11 cellular contexts compared by ENCODE assay signal in genomic region chr4:149896428-149896827, GRCh38.
A peak's percentile ranks its signal among the peaks of the same experiment; 100 is the strongest.
DNase-seq lines count a peak whose midpoint lies in the region; ATAC-seq, FAIRE-seq and TF ChIP-seq lines count a peak whose summit lies in the region.
"Had no signal": no experiment of that assay in that cellular context is flagged by ENCODE, and none has a peak within 500 bp of the region (broad histone marks: within the 10 kb centered on the region; RNA-seq: fewer than 3 reads in every experiment).

No MANE protein-coding gene starts in this region.

- H3K36me3 ChIP-seq in K562 (ENCODE audit: control insufficient read depth, insufficient read depth, low read length) = no peaks in the 10 kb centered on the region
- H3K36me3 ChIP-seq: ovary, SJSA1 had no signal

- no peaks in the 10 kb centered on the region for H3K4me1 Mint-ChIP-seq in activated T-helper 1 cell treated with anti-CD3 and anti-CD28 coated beads, Interleukin-12 subunit alpha, Interleukin-12 subunit beta, Interleukin-2, Interleukin-4 antibody, amounts not matched to agents 30 ng/mL and 10 ng/mL and 1 ng/mL, durations not matched to agents 14 hours and 24 hours and 36 hours (ENCODE audit: low read depth)
- H3K4me1 Mint-ChIP-seq in activated naive CD8-positive, alpha-beta T cell treated with anti-CD3 and anti-CD28 coated beads for 36 hours = no peaks in the 10 kb centered on the region

- no peaks in the 10 kb centered on the region for H3K9me1 ChIP-seq in K562 (ENCODE audit: control insufficient read depth, insufficient read depth, low read length)

- intact Hi-C loops in K562 (cut with micrococcal nuclease) = loop anchor here (5.0 kb wide), 1 partner anchor 1914 kb away; no protein-coding TSS in a partner anchor
- intact Hi-C loops in activated T-helper 1 cell treated with anti-CD3 and anti-CD28 coated beads, Interleukin-12 subunit alpha, Interleukin-12 subunit beta, Interleukin-2, Interleukin-4 antibody, amounts not matched to agents 30 ng/mL and 10 ng/mL and 1 ng/mL, durations not matched to agents 14 hours and 24 hours and 36 hours (cut with micrococcal nuclease) = loop anchor here (10.0 kb wide), 1 partner anchor 522 kb away; no protein-coding TSS in a partner anchor

- no peaks in the 10 kb centered on the region for H4K20me1 ChIP-seq in K562 (replicated peaks; ENCODE audit: control insufficient read depth, insufficient read depth, low read length)

- no peaks in the 10 kb centered on the region for H3K9me3 Mint-ChIP-seq in activated T-helper 1 cell treated with anti-CD3 and anti-CD28 coated beads, Interleukin-12 subunit alpha, Interleukin-12 subunit beta, Interleukin-2, Interleukin-4 antibody, amounts not matched to agents 30 ng/mL and 10 ng/mL and 1 ng/mL, durations not matched to agents 14 hours and 24 hours and 36 hours
- no peaks in the 10 kb centered on the region for H3K9me3 Mint-ChIP-seq in activated naive CD8-positive, alpha-beta T cell treated with anti-CD3 and anti-CD28 coated beads for 36 hours

- no peak overlapping the region for H3K4me3 ChIP-seq in K562
- H3K4me3 ChIP-seq: ovary, SJSA1, tibial nerve had no signal

- no peaks in the 10 kb centered on the region for H3K79me2 ChIP-seq in K562 (ENCODE audit: control insufficient read depth, insufficient read depth, low read length)

- TF ChIP-seq EP300 in Ishikawa (IDR thresholded peaks at IDR 0.05; ENCODE audit: borderline replicate concordance) = no peak
- TF ChIP-seq EP300 in K562 (IDR thresholded peaks at IDR 0.05; ENCODE audit: low read length) = no peak

- BruUV-seq in K562 (replicated peaks; lab: Mats Ljungman, UMichigan) = no TSS peak

- in situ Hi-C loops in K562 (cut with MboI) = no loop called here

- TF ChIP-seq RAD21 in Ishikawa (IDR thresholded peaks at IDR 0.05; ENCODE audit: low read depth) = peak; percentile 76
- peak in 1 of 2 experiments; percentile 23; a peak in 1 of 4 replicates for TF ChIP-seq RAD21 in K562 (CRISPR knock-in tag; conservative IDR thresholded peaks at IDR 0.05 in 1 of 2, IDR thresholded peaks at IDR 0.05 in 1 of 2)

- no peak for TF ChIP-seq POLR2A in K562 (conservative IDR thresholded peaks at IDR 0.05)

- CTCF ChIA-PET in K562 (lab: Yijun Ruan, JAX; ENCODE audit: low intra/inter-chr PET ratio) = no interaction called here

- H3K27me3 Mint-ChIP-seq in activated T-helper 1 cell treated with anti-CD3 and anti-CD28 coated beads, Interleukin-12 subunit alpha, Interleukin-12 subunit beta, Interleukin-2, Interleukin-4 antibody, amounts not matched to agents 30 ng/mL and 10 ng/mL and 1 ng/mL, durations not matched to agents 14 hours and 24 hours and 36 hours (ENCODE audit: insufficient read depth) = peaks cover 2% of the 10 kb centered on the region
- peaks cover 4% of the 10 kb centered on the region for H3K27me3 Mint-ChIP-seq in activated naive CD8-positive, alpha-beta T cell treated with anti-CD3 and anti-CD28 coated beads for 36 hours

- no peak overlapping the region for H3K27ac Mint-ChIP-seq in activated T-helper 1 cell treated with anti-CD3 and anti-CD28 coated beads, Interleukin-12 subunit alpha, Interleukin-12 subunit beta, Interleukin-2, Interleukin-4 antibody, amounts not matched to agents 30 ng/mL and 10 ng/mL and 1 ng/mL, durations not matched to agents 14 hours and 24 hours and 36 hours
- H3K27ac Mint-ChIP-seq in activated naive CD8-positive, alpha-beta T cell treated with anti-CD3 and anti-CD28 coated beads for 36 hours = no peak overlapping the region

- no peak overlapping the region for H3K27ac ChIP-seq in K562 (ENCODE audit: extremely low read depth, low read depth, low read length)
- H3K27ac ChIP-seq: ovary, SJSA1, tibial nerve had no signal

- POLR2A ChIA-PET in K562 (lab: Yijun Ruan, JAX) = no interaction called here

- DNase-seq in EL = peak; percentile 53
- no peak for DNase-seq in K562 (ENCODE audit: extremely low read depth in 1 of 4, low spot score in 3 of 4)
- DNase-seq in midbrain (lab: John Stamatoyannopoulos, UW) = peak; percentile 4
- no peak for DNase-seq in activated T-helper 1 cell treated with anti-CD3 and anti-CD28 coated beads, Interleukin-12 subunit alpha, Interleukin-12 subunit beta, Interleukin-2, Interleukin-4 antibody, amounts not matched to agents 30 ng/mL and 10 ng/mL and 1 ng/mL, durations not matched to agents 14 hours and 24 hours and 36 hours (ENCODE audit: low spot score)
- DNase-seq in activated naive CD8-positive, alpha-beta T cell treated with anti-CD3 and anti-CD28 coated beads for 36 hours = no peak
- no peak for DNase-seq in middle frontal gyrus (ENCODE audit: extremely low spot score, low spot score)
- no peak for DNase-seq in activated T-cell treated with anti-CD3 and anti-CD28 coated beads, Interleukin-2, amount 50 U/mL, for 48 hours
- DNase-seq: ovary had no signal

- no peak overlapping the region for H3K4me3 Mint-ChIP-seq in activated T-helper 1 cell treated with anti-CD3 and anti-CD28 coated beads, Interleukin-12 subunit alpha, Interleukin-12 subunit beta, Interleukin-2, Interleukin-4 antibody, amounts not matched to agents 30 ng/mL and 10 ng/mL and 1 ng/mL, durations not matched to agents 14 hours and 24 hours and 36 hours
- no peak overlapping the region for H3K4me3 Mint-ChIP-seq in activated naive CD8-positive, alpha-beta T cell treated with anti-CD3 and anti-CD28 coated beads for 36 hours

- H3K27me3 ChIP-seq in K562 (ENCODE audit: control insufficient read depth in 2 of 2, insufficient read depth in 2 of 2, low read length in 2 of 2) = no peaks in the 10 kb centered on the region
- H3K27me3 ChIP-seq: ovary, SJSA1, tibial nerve had no signal

- H3K9ac ChIP-seq in K562 (ENCODE audit: insufficient read depth in 1 of 2, low read depth in 2 of 2, low read length in 2 of 2) = no peak overlapping the region

- FAIRE-seq in K562 (lab: Jason Lieb, UNC) = no peak

- TF ChIP-seq CTCF in K562 (IDR thresholded peaks at IDR 0.05 in 2 of 3, conservative IDR thresholded peaks at IDR 0.05 in 1 of 3; ENCODE audit: insufficient read depth in 2 of 3, low read depth in 1 of 3, low read length in 3 of 3) = no peak

- H2AFZ ChIP-seq in K562 (ENCODE audit: low read depth, low read length) = no peak overlapping the region

- H3K4me1 ChIP-seq in K562 (replicated peaks in 1 of 2; ENCODE audit: control insufficient read depth in 2 of 2, insufficient read depth in 2 of 2, low read length in 2 of 2) = no peaks in the 10 kb centered on the region
- H3K4me1 ChIP-seq: tibial nerve had no signal

- WGBS in K562 (ENCODE audit: insufficient coverage, low coverage, missing lambda C conversion rate) = 0% methylated on average over 1 of the region's 1 CpG

- H3K36me3 Mint-ChIP-seq in activated T-helper 1 cell treated with anti-CD3 and anti-CD28 coated beads, Interleukin-12 subunit alpha, Interleukin-12 subunit beta, Interleukin-2, Interleukin-4 antibody, amounts not matched to agents 30 ng/mL and 10 ng/mL and 1 ng/mL, durations not matched to agents 14 hours and 24 hours and 36 hours (ENCODE audit: low read depth) = no peaks in the 10 kb centered on the region
- H3K36me3 Mint-ChIP-seq in activated naive CD8-positive, alpha-beta T cell treated with anti-CD3 and anti-CD28 coated beads for 36 hours = no peaks in the 10 kb centered on the region

- H3K9me3 ChIP-seq in K562 (replicated peaks; ENCODE audit: control insufficient read depth, insufficient read depth, low read depth, low read length) = no peaks in the 10 kb centered on the region
- H3K9me3 ChIP-seq: ovary, SJSA1, tibial nerve had no signal

- ATAC-seq in K562 = 0 out of 3 replicates have a peak, but pooled peaks have one; percentile 28

- H3K4me2 ChIP-seq in K562 (ENCODE audit: insufficient read depth, low read length) = no peak overlapping the region

TF ChIP-seq in Ishikawa, 13 proteins besides CTCF, POLR2A, EP300 and RAD21 (continues in another document):
- TF ChIP-seq TCF12 (IDR thresholded peaks at IDR 0.05; ENCODE audit: low read depth) = no peak
- no peak for TF ChIP-seq MAX (IDR thresholded peaks at IDR 0.05)
- no peak for TF ChIP-seq YY1 (IDR thresholded peaks at IDR 0.05; ENCODE audit: low read depth)
- no peak for TF ChIP-seq CREB1 (IDR thresholded peaks at IDR 0.05; ENCODE audit: low read depth)
- no peak for TF ChIP-seq FOXM1 (IDR thresholded peaks at IDR 0.05; ENCODE audit: borderline replicate concordance, low read depth)
- no peak for TF ChIP-seq TAF1 (IDR thresholded peaks at IDR 0.05; ENCODE audit: low read depth)
- TF ChIP-seq CEBPB (IDR thresholded peaks at IDR 0.05) = no peak

TF ChIP-seq in K562, 482 proteins besides CTCF, POLR2A, EP300 and RAD21:
- no peak for TF ChIP-seq SMARCB1 (IDR thresholded peaks at IDR 0.05; ENCODE audit: insufficient read length, low read depth)
TF ChIP-seq in K562: peak in this region for 0.

Comparison
In these comparisons a context has a peak if more than half of its experiments do, and no peak if none do; other contexts are left out.
1. DNase-seq: peak in EL (single experiment) and midbrain (single experiment); none in K562 (0 of 4), activated T-helper 1 cell treated with anti-CD3 and anti-CD28 coated beads, Interleukin-12 subunit alpha, Interleukin-12 subunit beta, Interleukin-2, Interleukin-4 antibody, amounts not matched to agents 30 ng/mL and 10 ng/mL and 1 ng/mL, durations not matched to agents 14 hours and 24 hours and 36 hours (single experiment), activated naive CD8-positive, alpha-beta T cell treated with anti-CD3 and anti-CD28 coated beads for 36 hours (single experiment), middle frontal gyrus (single experiment) and activated T-cell treated with anti-CD3 and anti-CD28 coated beads, Interleukin-2, amount 50 U/mL, for 48 hours (0 of 2).